Comparison of ENCODE assay signal across 8 cellular contexts in the genomic region with DNA sequence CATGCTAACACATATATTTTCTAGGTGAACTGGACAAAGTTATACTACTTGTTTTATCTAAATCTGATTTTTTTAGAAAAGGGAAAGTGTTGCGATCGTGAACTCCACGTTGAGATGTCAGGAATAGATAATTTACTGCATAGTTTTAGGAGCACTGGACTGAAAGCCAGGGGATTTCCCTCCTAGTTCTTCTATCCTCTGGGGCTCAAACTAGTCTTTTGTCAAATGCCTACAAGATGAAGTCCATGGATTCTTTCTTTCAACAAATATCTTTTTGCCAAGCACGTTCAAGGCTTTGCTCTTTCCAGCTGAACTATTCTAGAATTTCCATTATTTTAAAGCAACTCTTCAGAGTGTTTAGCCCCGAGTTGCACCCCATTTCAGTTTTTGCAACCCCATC. TPM values are rescaled to one million over a fixed set of nuclear protein-coding genes. Genes with fewer than 3 reads are reported as not detected.
DNase-seq lines count a peak whose midpoint lies in the region; ATAC-seq and TF ChIP-seq lines count a peak whose summit lies in the region.

No MANE protein-coding gene starts in this region.

- peak overlapping the region; percentile 91 for H3K4me3 Mint-ChIP-seq in activated naive CD8-positive, alpha-beta T cell treated with anti-CD3 and anti-CD28 coated beads, Interleukin-2, amount 10 ng/mL, durations not matched to agents 7 days and 5 days
- H3K4me3 Mint-ChIP-seq in type B pancreatic cell = peak overlapping the region; percentile 95

- ATAC-seq in left cardiac atrium = no peak
- ATAC-seq in activated naive CD8-positive, alpha-beta T cell treated with anti-CD3 and anti-CD28 coated beads, Interleukin-2, amount 10 ng/mL, durations not matched to agents 7 days and 5 days (ENCODE audit: low read depth) = no peak

- H3K4me3 ChIP-seq in left ventricle myocardium inferior (peak overlapping the region; percentile 77), liver (ENCODE audit: low read depth in 1 of 3, low read length in 3 of 3) (peak overlapping the region; percentile 82 to 95 (median 90))

- H3K4me1 ChIP-seq in left ventricle myocardium inferior = peaks cover 43% of the 10 kb centered on the region
- peaks cover 0 to 16% (median 3%) of the 10 kb centered on the region in 4 donors for H3K4me1 ChIP-seq in liver (ENCODE audit: control insufficient read depth in 4 of 4, insufficient read depth in 4 of 4, low read length in 3 of 4)

- POLR2A ChIA-PET in activated naive CD8-positive, alpha-beta T cell treated with anti-CD3 and anti-CD28 coated beads, Interleukin-2, amount 10 ng/mL, durations not matched to agents 7 days and 5 days (lab: Charles Lee) = interaction anchor here (0.7 to 1.9 kb wide), 5 partner anchors 9 to 137 kb away, joined by 3 to 11 read pairs (median 5); a partner anchor contains a TSS

- 15% methylated on average over 5 of the region's 5 CpGs for WGBS in liver

- peaks cover 15% of the 10 kb centered on the region for H3K36me3 Mint-ChIP-seq in activated naive CD8-positive, alpha-beta T cell treated with anti-CD3 and anti-CD28 coated beads, Interleukin-2, amount 10 ng/mL, durations not matched to agents 7 days and 5 days
- peaks cover 6% of the 10 kb centered on the region for H3K36me3 Mint-ChIP-seq in type B pancreatic cell

- no peaks in the 10 kb centered on the region for H3K36me3 ChIP-seq in left ventricle myocardium inferior
- H3K36me3 ChIP-seq in liver (ENCODE audit: control insufficient read depth in 4 of 4, insufficient read depth in 3 of 4, low read depth in 1 of 4, low read length in 3 of 4) = no peaks in the 10 kb centered on the region

- TF ChIP-seq RAD21 in liver (IDR thresholded peaks at IDR 0.05) = no peak

- H3K9ac ChIP-seq in liver (ENCODE audit: low read depth in 1 of 2, low read length in 2 of 2) = peak overlapping the region; percentile 23 to 71

- H3K27ac Mint-ChIP-seq in activated naive CD8-positive, alpha-beta T cell treated with anti-CD3 and anti-CD28 coated beads, Interleukin-2, amount 10 ng/mL, durations not matched to agents 7 days and 5 days = peak overlapping the region; percentile 66
- peak overlapping the region; percentile 88 for H3K27ac Mint-ChIP-seq in type B pancreatic cell

- H3K9me3 ChIP-seq in left ventricle myocardium inferior (replicated peaks) (no peaks in the 10 kb centered on the region), liver (ENCODE audit: control insufficient read depth in 4 of 4, low read length in 3 of 4) (no peaks in the 10 kb centered on the region)

- peaks cover 26% of the 10 kb centered on the region for H3K4me1 Mint-ChIP-seq in activated naive CD8-positive, alpha-beta T cell treated with anti-CD3 and anti-CD28 coated beads, Interleukin-2, amount 10 ng/mL, durations not matched to agents 7 days and 5 days
- peaks cover 28% of the 10 kb centered on the region for H3K4me1 Mint-ChIP-seq in type B pancreatic cell (ENCODE audit: unreplicated experiment)

- intact Hi-C loops in left ventricle myocardium inferior (cut with micrococcal nuclease) (loop anchor here (10.0 kb wide), 2 partner anchors 174 to 346 kb away; a partner anchor contains a TSS), left cardiac atrium (cut with DNase I) (loop anchor here in 1 of 2 donors (10.0 kb wide), 1 partner anchor 356 kb away; no protein-coding TSS in a partner anchor)

- no peak for DNase-seq in left ventricle myocardium inferior
- no peak for DNase-seq in left cardiac atrium
- DNase-seq in activated naive CD8-positive, alpha-beta T cell treated with anti-CD3 and anti-CD28 coated beads, Interleukin-2, amount 10 ng/mL, durations not matched to agents 7 days and 5 days = no peak
- no peak for DNase-seq in type B pancreatic cell (ENCODE audit: extremely low spot score, unreplicated experiment)
- DNase-seq in SKM-1 treated with dmso at 0.1 percent for 144 hours (lab: John Stamatoyannopoulos, UW; ENCODE audit: unreplicated experiment) = no peak
- no peak for DNase-seq in SIG-M5 (lab: John Stamatoyannopoulos, UW)
- DNase-seq in NCI-H1930 (lab: John Stamatoyannopoulos, UW) = no peak

- TF ChIP-seq CTCF in left ventricle myocardium inferior (IDR thresholded peaks at IDR 0.05; ENCODE audit: borderline replicate concordance) = no peak
- TF ChIP-seq CTCF in liver (IDR thresholded peaks at IDR 0.05; ENCODE audit: low read depth, low read length, missing input control) = no peak
- no peak for TF ChIP-seq CTCF in type B pancreatic cell (conservative IDR thresholded peaks at IDR 0.05)

- H3K27me3 ChIP-seq in left ventricle myocardium inferior (ENCODE audit: low read depth) (no peaks in the 10 kb centered on the region), liver (ENCODE audit: control insufficient read depth in 4 of 4, insufficient read depth in 4 of 4, low read length in 3 of 4) (no peaks in the 10 kb centered on the region)

- H3K27me3 Mint-ChIP-seq in activated naive CD8-positive, alpha-beta T cell treated with anti-CD3 and anti-CD28 coated beads, Interleukin-2, amount 10 ng/mL, durations not matched to agents 7 days and 5 days = peaks cover 8% of the 10 kb centered on the region
- H3K27me3 Mint-ChIP-seq in type B pancreatic cell = no peaks in the 10 kb centered on the region

- no peaks in the 10 kb centered on the region for H3K9me3 Mint-ChIP-seq in activated naive CD8-positive, alpha-beta T cell treated with anti-CD3 and anti-CD28 coated beads, Interleukin-2, amount 10 ng/mL, durations not matched to agents 7 days and 5 days
- no peaks in the 10 kb centered on the region for H3K9me3 Mint-ChIP-seq in type B pancreatic cell

- H3K27ac ChIP-seq in left ventricle myocardium inferior (replicated peaks) (peak overlapping the region; percentile 82), liver (ENCODE audit: low read depth in 1 of 2, low read length in 2 of 2) (peak overlapping the region; percentile 75 to 84)

TF ChIP-seq in liver, 16 proteins besides CTCF, POLR2A, EP300 and RAD21:
- no peak for TF ChIP-seq TAF1 (conservative IDR thresholded peaks at IDR 0.05)
- TF ChIP-seq HNF4A (conservative IDR thresholded peaks at IDR 0.05) = no peak
- TF ChIP-seq FOXA2 (IDR thresholded peaks at IDR 0.05) = no peak
- TF ChIP-seq HNF4G (IDR thresholded peaks at IDR 0.05) = no peak
- TF ChIP-seq RXRA (IDR thresholded peaks at IDR 0.05) = no peak
- no peak for TF ChIP-seq YY1 (IDR thresholded peaks at IDR 0.05)

RNA-seq across cellular contexts. Expression of a gene that starts 0.6 kb away (rescaled TPM):
- total RNA-seq in left ventricle myocardium inferior (5.6 TPM), left cardiac atrium (1 to 10 TPM; 7.7 to 9.7 TPM), liver (1 to 10 TPM; 6.5 to 9.9 TPM), type B pancreatic cell (ENCODE audit: low replicate concordance) (18.2 and 24.8 TPM in 2 replicates)
- total RNA-seq in activated naive CD8-positive, alpha-beta T cell treated with anti-CD3 and anti-CD28 coated beads, Interleukin-2, amount 10 ng/mL, durations not matched to agents 7 days and 5 days = 10 to 100 TPM; 35.8 to 37.4 TPM
- polyA plus RNA-seq in liver = 1 to 10 TPM; 4.4 to 8.9 TPM

RNA-seq across cellular contexts. Expression of a gene that starts 42.5 kb away (rescaled TPM):
- 27.4 TPM for total RNA-seq in left ventricle myocardium inferior
- 10 to 100 TPM; 18.9 to 25.0 TPM for total RNA-seq in left cardiac atrium
- total RNA-seq in activated naive CD8-positive, alpha-beta T cell treated with anti-CD3 and anti-CD28 coated beads, Interleukin-2, amount 10 ng/mL, durations not matched to agents 7 days and 5 days = 10 to 100 TPM; 30.3 to 34.3 TPM
- total RNA-seq in liver = 10 to 100 TPM; 15.6 to 31.7 TPM
- polyA plus RNA-seq in liver = 10 to 100 TPM in 1 of 2 donors, 1 to 10 TPM in 1; 4.1 to 18.4 TPM
- 29.7 and 49.9 TPM in 2 replicates for total RNA-seq in type B pancreatic cell (ENCODE audit: low replicate concordance)
